In genomic region chr2:136394136-136395060, GRCh38 we compare ENCODE assay signal across 8 cellular contexts.
DNase-seq lines count a peak whose midpoint lies in the region; ATAC-seq and TF ChIP-seq lines count a peak whose summit lies in the region.
"Had no signal": no experiment of that assay in that cellular context is flagged by ENCODE, and none has a peak within 500 bp of the region (broad histone marks: within the 10 kb centered on the region; RNA-seq: fewer than 3 reads in every experiment).

No MANE protein-coding gene starts in this region.

- ATAC-seq in GM18868 (IDR thresholded peaks at IDR 0.05; ENCODE audit: unreplicated experiment) = peak; percentile 74
- peak; percentile 62 for ATAC-seq in GM21423 (IDR thresholded peaks at IDR 0.05; ENCODE audit: unreplicated experiment)
- peak; percentile 56 for ATAC-seq in HG03159 (IDR thresholded peaks at IDR 0.05; ENCODE audit: unreplicated experiment)
- peak; percentile 62 for ATAC-seq in esophagus mucosa
- no peak for ATAC-seq in Right ventricle myocardium superior (ENCODE audit: poor library complexity)
- ATAC-seq in foreskin keratinocyte = no peak

- H3K9ac ChIP-seq in colonic mucosa (ENCODE audit: low read depth in 2 of 2, low read length in 2 of 2) = no peak overlapping the region

- no peaks in the 10 kb centered on the region for H3K9me3 ChIP-seq in colonic mucosa

- H3K27ac ChIP-seq in colonic mucosa = no peak overlapping the region
- no peak overlapping the region for H3K27ac ChIP-seq in foreskin keratinocyte

- no peak overlapping the region for H3K4me3 ChIP-seq in colonic mucosa

- H3K27me3 ChIP-seq in colonic mucosa = no peaks in the 10 kb centered on the region
- H3K27me3 ChIP-seq in foreskin keratinocyte = no peaks in the 10 kb centered on the region

- TF ChIP-seq CTCF in colonic mucosa (IDR thresholded peaks at IDR 0.05) = no peak
- TF ChIP-seq CTCF in foreskin keratinocyte (conservative IDR thresholded peaks at IDR 0.05) = no peak

- intact Hi-C loops in colonic mucosa (cut with DNase I) = no loop called here
- intact Hi-C loops in Right ventricle myocardium superior (cut with DNase I) = no loop called here

- DNase-seq in colonic mucosa (no peak), Right ventricle myocardium superior (no peak), foreskin keratinocyte (no peak)
- DNase-seq: activated CD8-positive, alpha-beta memory T cell treated with anti-CD3 and anti-CD28 coated beads for 24 hours had no signal

- H3K4me1 ChIP-seq in colonic mucosa = no peaks in the 10 kb centered on the region
- H3K4me1 ChIP-seq in foreskin keratinocyte = no peaks in the 10 kb centered on the region

- no peaks in the 10 kb centered on the region for H3K36me3 ChIP-seq in colonic mucosa

Comparison
In these comparisons a context has a peak if more than half of its experiments do, and no peak if none do; other contexts are left out.
1. ATAC-seq: peak in GM18868 (single experiment), GM21423 (single experiment), HG03159 (single experiment) and esophagus mucosa (single experiment); none in Right ventricle myocardium superior (single experiment) and foreskin keratinocyte (single experiment).